8 cellular contexts compared by ENCODE assay signal in the genomic region with DNA sequence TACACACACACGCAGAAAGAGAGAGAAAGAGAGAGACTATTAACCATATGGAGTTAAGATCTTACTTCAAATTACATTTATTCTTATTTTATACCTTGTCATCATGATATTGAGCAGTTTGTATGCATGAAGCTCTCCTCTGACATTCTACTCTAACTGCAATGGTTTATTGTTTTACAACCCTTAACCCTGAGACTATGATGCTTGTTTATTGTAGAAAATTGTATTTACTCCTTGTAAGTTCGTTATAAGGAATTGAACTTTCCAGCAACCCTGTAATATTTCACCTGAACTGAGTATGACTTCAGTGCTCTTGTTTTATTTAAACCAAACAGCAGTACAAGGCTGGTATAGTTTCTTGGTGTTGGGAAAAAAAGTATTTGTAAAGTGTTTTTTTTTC.
"Had no signal": no experiment of that assay in that cellular context is flagged by ENCODE, and none has a peak within 500 bp of the region (broad histone marks: within the 10 kb centered on the region; RNA-seq: fewer than 3 reads in every experiment).

No MANE protein-coding gene starts in this region.

- H3K27ac Mint-ChIP-seq: HFFc6, IgD-negative memory B cell had no signal

- H3K9ac ChIP-seq: GM23248 had no signal

- H3K4me1 ChIP-seq: HAP-1 had no signal

- H3K4me3 ChIP-seq: GM23248, HAP-1 had no signal

- ATAC-seq: HCT116 had no signal

- H3K36me3 ChIP-seq: HAP-1 had no signal

- H3K4me3 Mint-ChIP-seq: HFFc6, IgD-negative memory B cell had no signal

- H3K27ac ChIP-seq: GM23248 had no signal

- DNase-seq: GM23248, GOT3, H7, HFFc6, KBM-7 had no signal

- H3K9me3 ChIP-seq: HAP-1 had no signal
